Comparison of ENCODE assay signal across 6 cellular contexts in the genomic region with DNA sequence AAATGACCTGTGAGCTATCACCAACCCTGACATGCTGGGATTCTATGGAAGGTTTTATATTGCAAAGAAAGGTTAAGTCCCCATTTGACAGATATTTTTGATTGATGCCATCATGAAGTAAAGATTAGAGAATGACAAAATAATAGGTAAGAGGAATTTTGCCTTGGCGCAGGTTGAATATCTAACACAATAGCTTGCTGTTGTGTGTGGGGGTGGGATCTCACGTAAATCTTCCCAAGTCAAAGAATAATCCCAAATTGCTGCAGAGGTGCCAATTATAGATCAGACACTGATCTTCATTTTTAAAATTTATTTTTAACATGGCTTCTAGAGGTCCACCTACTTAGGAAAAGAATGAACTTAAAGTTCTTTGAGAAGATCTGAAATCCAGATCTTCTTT.
"Had no signal": no experiment of that assay in that cellular context is flagged by ENCODE, and none has a peak within 500 bp of the region (broad histone marks: within the 10 kb centered on the region; RNA-seq: fewer than 3 reads in every experiment).

No MANE protein-coding gene starts in this region.

- DNase-seq: GM23248, GOT3, H7, H9, HCEC 1CT, HFFc6 had no signal
